ENCODE assay signal across 23 cellular contexts in the genomic region with DNA sequence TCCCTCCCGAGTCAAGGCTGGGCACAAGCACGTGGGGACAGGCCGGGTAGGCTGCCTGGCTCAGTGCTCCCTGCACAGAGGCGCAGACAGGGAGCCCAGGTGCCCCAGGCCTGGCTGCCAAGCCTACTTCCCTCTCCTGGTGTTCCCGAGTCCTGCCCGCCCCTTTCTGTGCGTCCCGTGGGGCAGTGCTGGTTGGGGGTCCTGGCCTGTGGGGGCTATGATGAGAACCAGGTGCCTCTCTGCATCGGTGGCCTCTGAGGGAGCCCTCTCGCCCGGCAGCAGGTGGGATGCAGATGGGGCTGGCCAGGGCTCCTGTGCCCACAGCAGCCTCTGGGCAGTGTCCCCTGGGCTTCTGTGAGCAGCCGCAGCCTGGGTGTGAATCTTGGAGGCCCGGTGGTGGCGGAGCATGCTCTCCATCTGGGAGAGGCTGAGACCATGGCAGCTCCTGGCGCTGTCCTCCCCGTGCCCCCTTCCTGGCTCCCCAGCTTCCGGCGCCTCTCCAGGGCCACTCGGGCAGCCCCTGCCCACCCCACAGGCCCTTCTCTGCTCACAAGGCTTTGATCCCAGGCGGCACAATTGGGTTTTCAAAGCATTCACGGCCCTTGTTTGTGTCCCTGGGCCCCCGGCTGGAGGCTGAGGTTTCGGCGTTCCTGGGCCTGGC. TPM values are rescaled to one million over a fixed set of nuclear protein-coding genes. Genes with fewer than 3 reads are reported as not detected.
"Had no signal": no experiment of that assay in that cellular context is flagged by ENCODE, and none has a peak within 500 bp of the region (broad histone marks: within the 10 kb centered on the region; RNA-seq: fewer than 3 reads in every experiment).

No MANE protein-coding gene starts in this region.

- H3K9me3 ChIP-seq: esophagus squamous epithelium, heart right ventricle, left ventricle myocardium inferior, prostate gland, suprapubic skin, transverse colon, vagina had no signal

- ATAC-seq: activated CD8-positive, alpha-beta T cell treated with anti-CD3 and anti-CD28 coated beads for 36 hours; activated T-helper 17 cell treated with anti-CD3 and anti-CD28 coated beads, Interleukin-2, amount 50 U/mL, for 72 hours; heart right ventricle; right cardiac atrium; stimulated activated naive CD8-positive, alpha-beta T cell treated with anti-CD3 and anti-CD28 coated beads, Interleukin-15, amount 100 ng/mL, for 72 hours had no signal

- H3K36me3 ChIP-seq: left ventricle myocardium inferior, prostate gland, transverse colon, vagina had no signal

- H3K4me1 ChIP-seq: prostate gland had no signal

- FAIRE-seq: TTC549 had no signal

- H3K4me3 ChIP-seq: esophagus squamous epithelium, heart right ventricle, left ventricle myocardium inferior, prostate gland, skin epidermis, suprapubic skin, transverse colon, vagina had no signal

- DNase-seq: activated CD4-positive, alpha-beta T cell treated with anti-CD3 and anti-CD28 coated beads, Interleukin-2, amount 10 ng/mL, durations not matched to agents 24 days and 14 days; activated CD4-positive, CD25-positive, alpha-beta regulatory T cell; activated CD8-positive, alpha-beta T cell treated with anti-CD3 and anti-CD28 coated beads for 36 hours; activated naive CD4-positive, alpha-beta T cell; activated naive CD8-positive, alpha-beta T cell treated with anti-CD3 and anti-CD28 coated beads for 36 hours; activated T-cell treated with anti-CD3 and anti-CD28 coated beads, Interleukin-2, amount 50 U/mL, for 1 hour; amniotic stem cell; effector memory CD4-positive, alpha-beta T cell; esophagus squamous epithelium; heart right ventricle; immature natural killer cell; kidney glomerular epithelial cell; left ventricle myocardium inferior; nephron progenitor cell; right cardiac atrium; stimulated activated naive CD8-positive, alpha-beta T cell treated with anti-CD3 and anti-CD28 coated beads, Interleukin-15, amount 100 ng/mL, for 72 hours; transverse colon had no signal

- H3K27ac ChIP-seq: esophagus squamous epithelium, left ventricle myocardium inferior, prostate gland, suprapubic skin, transverse colon, vagina had no signal

- H3K27me3 ChIP-seq: esophagus squamous epithelium, heart right ventricle, suprapubic skin, transverse colon, vagina had no signal

RNA-seq across cellular contexts. Expression of a gene that starts 16.0 kb away (rescaled TPM):
- polyA plus RNA-seq: immature natural killer cell had no signal
